ENCODE assay signal across 8 cellular contexts in genomic region chr17:75155191-75155601, GRCh38. TPM values are rescaled to one million over a fixed set of nuclear protein-coding genes. Genes with fewer than 3 reads are reported as not detected.
DNase-seq lines count a peak whose midpoint lies in the region; ATAC-seq and TF ChIP-seq lines count a peak whose summit lies in the region.

No MANE protein-coding gene starts in this region.

- H3K4me3 Mint-ChIP-seq in activated CD4-positive, alpha-beta memory T cell treated with anti-CD3 and anti-CD28 coated beads, Interleukin-2, amount 10 ng/mL, durations not matched to agents 7 days and 5 days = no peak overlapping the region

- no peak for DNase-seq in cardiac muscle cell (ENCODE audit: low read depth in 1 of 2, low spot score in 1 of 2)
- DNase-seq in right atrium auricular region (ENCODE audit: low spot score) = no peak
- DNase-seq in activated CD4-positive, alpha-beta memory T cell treated with anti-CD3 and anti-CD28 coated beads, Interleukin-2, amount 10 ng/mL, durations not matched to agents 7 days and 5 days = no peak
- DNase-seq in kidney tubule cell (ENCODE audit: low spot score) = peak; percentile 83
- no peak for DNase-seq in KBM-7
- DNase-seq in iPS-NIHi7 (ENCODE audit: extremely low spot score) = no peak
- DNase-seq in NCI-H1694 treated with DMSO at 0.1 percent for 48 hours (lab: John Stamatoyannopoulos, UW) = no peak

- H3K27ac ChIP-seq in cardiac muscle cell = peak overlapping the region; percentile 41
- no peak overlapping the region for H3K27ac ChIP-seq in right atrium auricular region

- ATAC-seq in GM19463 (IDR thresholded peaks at IDR 0.05; ENCODE audit: unreplicated experiment) = no peak

- H3K4me1 ChIP-seq in cardiac muscle cell (ENCODE audit: low read depth) = peaks cover 7% of the 10 kb centered on the region
- H3K4me1 ChIP-seq in right atrium auricular region = peaks cover 0 to 19% of the 10 kb centered on the region in 2 donors

- peaks cover 37% of the 10 kb centered on the region for H3K4me1 Mint-ChIP-seq in activated CD4-positive, alpha-beta memory T cell treated with anti-CD3 and anti-CD28 coated beads, Interleukin-2, amount 10 ng/mL, durations not matched to agents 7 days and 5 days

- H3K9me3 ChIP-seq in cardiac muscle cell (ENCODE audit: low read depth) = no peaks in the 10 kb centered on the region
- no peaks in the 10 kb centered on the region for H3K9me3 ChIP-seq in right atrium auricular region

- H3K36me3 ChIP-seq in cardiac muscle cell = no peaks in the 10 kb centered on the region
- peaks cover 3% of the 10 kb centered on the region for H3K36me3 ChIP-seq in right atrium auricular region

- in situ Hi-C loops in KBM-7 (cut with MboI; ENCODE audit: low pct_unique_long_range_greater_than_20kb, low sequenced_read_pairs) = no loop called here

- POLR2A ChIA-PET in activated CD4-positive, alpha-beta memory T cell treated with anti-CD3 and anti-CD28 coated beads, Interleukin-2, amount 10 ng/mL, durations not matched to agents 7 days and 5 days (lab: Charles Lee) = interaction anchor here (0.6 to 3.1 kb wide), 36 partner anchors 8 to 143 kb away, joined by 3 to 25 read pairs (median 6); partner anchors contain the start of genes ARMC7, GGA3, MIF4GD and MRPL58

- TF ChIP-seq CTCF in cardiac muscle cell (IDR thresholded peaks at IDR 0.05; ENCODE audit: low read depth, low read length) (no peak), right atrium auricular region (IDR thresholded peaks at IDR 0.05) (no peak)

- H3K27me3 Mint-ChIP-seq in activated CD4-positive, alpha-beta memory T cell treated with anti-CD3 and anti-CD28 coated beads, Interleukin-2, amount 10 ng/mL, durations not matched to agents 7 days and 5 days = no peaks in the 10 kb centered on the region

- peak overlapping the region; percentile 86 for H3K27ac Mint-ChIP-seq in activated CD4-positive, alpha-beta memory T cell treated with anti-CD3 and anti-CD28 coated beads, Interleukin-2, amount 10 ng/mL, durations not matched to agents 7 days and 5 days

- CTCF ChIA-PET in activated CD4-positive, alpha-beta memory T cell treated with anti-CD3 and anti-CD28 coated beads, Interleukin-2, amount 10 ng/mL, durations not matched to agents 7 days and 5 days (lab: Charles Lee) = interaction anchor here (1.0 to 5.6 kb wide), 5 partner anchors 16 to 48 kb away, joined by 3 to 17 read pairs (median 5); no protein-coding TSS in a partner anchor

- H3K4me3 ChIP-seq in cardiac muscle cell = no peak overlapping the region
- peak overlapping the region in 1 of 2 donors; percentile 80 for H3K4me3 ChIP-seq in right atrium auricular region

- H3K9me3 Mint-ChIP-seq in activated CD4-positive, alpha-beta memory T cell treated with anti-CD3 and anti-CD28 coated beads, Interleukin-2, amount 10 ng/mL, durations not matched to agents 7 days and 5 days = no peaks in the 10 kb centered on the region

- H3K36me3 Mint-ChIP-seq in activated CD4-positive, alpha-beta memory T cell treated with anti-CD3 and anti-CD28 coated beads, Interleukin-2, amount 10 ng/mL, durations not matched to agents 7 days and 5 days (ENCODE audit: low read depth) = peaks cover 32% of the 10 kb centered on the region

- H3K27me3 ChIP-seq in cardiac muscle cell = no peaks in the 10 kb centered on the region
- no peaks in the 10 kb centered on the region for H3K27me3 ChIP-seq in right atrium auricular region

RNA-seq across cellular contexts. Expression of gene JPT1, which starts 0.9 kb away (rescaled TPM):
- total RNA-seq in cardiac muscle cell (175 and 209 TPM in 2 replicates), right atrium auricular region (10 to 100 TPM; 15.1 to 15.8 TPM)
- polyA plus RNA-seq in cardiac muscle cell = 136 and 201 TPM in 2 replicates
- 100 to 1,000 TPM; 305 to 329 TPM for total RNA-seq in activated CD4-positive, alpha-beta memory T cell treated with anti-CD3 and anti-CD28 coated beads, Interleukin-2, amount 10 ng/mL, durations not matched to agents 7 days and 5 days

RNA-seq across cellular contexts. Expression of gene NT5C, which starts 23.7 kb away (rescaled TPM):
- total RNA-seq in cardiac muscle cell (204 and 233 TPM in 2 replicates), right atrium auricular region (10 to 100 TPM; 41.4 to 77.5 TPM)
- polyA plus RNA-seq in cardiac muscle cell = 168 and 174 TPM in 2 replicates
- 10 to 100 TPM; 68.2 to 69.4 TPM for total RNA-seq in activated CD4-positive, alpha-beta memory T cell treated with anti-CD3 and anti-CD28 coated beads, Interleukin-2, amount 10 ng/mL, durations not matched to agents 7 days and 5 days

RNA-seq across cellular contexts. Expression of gene SUMO2, which starts 27.6 kb away (rescaled TPM):
- total RNA-seq in cardiac muscle cell (91.3 and 109 TPM in 2 replicates), right atrium auricular region (10 to 100 TPM; 45.7 to 58.1 TPM)
- 485 and 542 TPM in 2 replicates for polyA plus RNA-seq in cardiac muscle cell
- 100 to 1,000 TPM; 548 to 559 TPM for total RNA-seq in activated CD4-positive, alpha-beta memory T cell treated with anti-CD3 and anti-CD28 coated beads, Interleukin-2, amount 10 ng/mL, durations not matched to agents 7 days and 5 days

RNA-seq across cellular contexts. Expression of gene ARMC7, which starts 45.4 kb away (rescaled TPM):
- total RNA-seq in cardiac muscle cell (8.8 and 10.0 TPM in 2 replicates), right atrium auricular region (1 to 10 TPM; 4.9 to 9.5 TPM)
- 5.7 and 6.5 TPM in 2 replicates for polyA plus RNA-seq in cardiac muscle cell
- total RNA-seq in activated CD4-positive, alpha-beta memory T cell treated with anti-CD3 and anti-CD28 coated beads, Interleukin-2, amount 10 ng/mL, durations not matched to agents 7 days and 5 days = 10 to 100 TPM; 17.1 to 17.9 TPM

RNA-seq across cellular contexts. Expression of gene NUP85, which starts 50.3 kb away (rescaled TPM):
- total RNA-seq in cardiac muscle cell (23.4 and 32.7 TPM in 2 replicates), right atrium auricular region (10 to 100 TPM; 10.3 to 14.3 TPM)
- 51.9 and 59.0 TPM in 2 replicates for polyA plus RNA-seq in cardiac muscle cell
- 100 to 1,000 TPM; 109 to 116 TPM for total RNA-seq in activated CD4-positive, alpha-beta memory T cell treated with anti-CD3 and anti-CD28 coated beads, Interleukin-2, amount 10 ng/mL, durations not matched to agents 7 days and 5 days

Comparison
In these comparisons a context has a peak if more than half of its experiments do, and no peak if none do; other contexts are left out.
1. RNA of gene JPT1, which starts 0.9 kb away (total RNA-seq): 305 to 329 TPM in activated CD4-positive, alpha-beta memory T cell treated with anti-CD3 and anti-CD28 coated beads, Interleukin-2, amount 10 ng/mL, durations not matched to agents 7 days and 5 days and 175 to 209 TPM in cardiac muscle cell; 15.1 to 15.8 TPM in right atrium auricular region; every median in the first group is over 10 times any median in the second.